14 cellular contexts compared by ENCODE assay signal in the genomic region with DNA sequence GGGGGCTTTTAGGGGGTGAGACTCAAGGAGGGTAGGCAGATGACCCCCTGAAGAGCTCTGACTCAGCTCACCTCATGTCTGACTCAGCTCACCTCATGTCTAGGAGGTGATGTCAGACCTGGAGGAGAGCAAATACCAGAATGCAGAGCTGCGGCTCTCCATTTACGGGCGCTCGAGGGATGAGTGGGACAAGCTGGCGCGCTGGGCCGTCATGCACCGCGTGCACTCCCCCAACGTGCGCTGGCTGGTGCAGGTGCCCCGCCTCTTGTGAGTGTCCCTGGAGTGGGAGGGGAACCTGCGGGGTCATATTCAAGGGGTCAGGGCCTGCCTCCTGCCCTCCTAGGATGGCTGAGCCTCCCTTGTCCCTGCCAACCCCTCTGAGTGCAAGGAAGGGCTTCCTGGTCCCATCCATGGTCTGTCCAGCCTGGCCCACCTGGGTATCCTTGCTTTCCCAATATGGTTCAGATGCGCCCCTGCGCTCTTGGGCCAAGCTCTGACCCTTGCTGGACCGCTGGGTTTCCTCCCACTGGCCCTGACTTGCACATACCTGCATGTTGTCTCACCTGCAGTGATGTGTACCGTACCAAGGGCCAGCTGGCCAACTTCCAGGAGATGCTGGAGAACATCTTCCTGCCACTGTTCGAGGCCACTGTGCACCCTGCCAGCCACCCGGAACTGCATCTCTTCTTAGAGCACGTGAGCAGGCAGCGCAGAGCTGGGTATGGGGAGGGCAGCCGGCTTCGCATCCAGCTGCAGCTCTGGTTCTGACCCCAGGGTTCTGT. TPM values are rescaled to one million over a fixed set of nuclear protein-coding genes. Genes with fewer than 3 reads are reported as not detected.
A peak's percentile ranks its signal among the peaks of the same experiment; 100 is the strongest.
DNase-seq lines count a peak whose midpoint lies in the region; ATAC-seq, FAIRE-seq and TF ChIP-seq lines count a peak whose summit lies in the region.
"Had no signal": no experiment of that assay in that cellular context is flagged by ENCODE, and none has a peak within 500 bp of the region (broad histone marks: within the 10 kb centered on the region; RNA-seq: fewer than 3 reads in every experiment).

No MANE protein-coding gene starts in this region.

- intact Hi-C loops in activated CD8-positive, alpha-beta T cell treated with anti-CD3 and anti-CD28 coated beads for 36 hours (cut with micrococcal nuclease) = no loop called here

- TF ChIP-seq CTCF in activated CD8-positive, alpha-beta T cell treated with anti-CD3 and anti-CD28 coated beads for 36 hours (IDR thresholded peaks at IDR 0.05) = no peak
- TF ChIP-seq CTCF in endothelial cell (IDR thresholded peaks at IDR 0.05; ENCODE audit: unreplicated experiment) (no peak), omental fat pad (IDR thresholded peaks at IDR 0.05) (no peak)

- no peak overlapping the region for H3K4me3 Mint-ChIP-seq in activated CD8-positive, alpha-beta T cell treated with anti-CD3 and anti-CD28 coated beads for 36 hours
- no peak overlapping the region for H3K4me3 Mint-ChIP-seq in activated CD8-positive, alpha-beta T cell treated with anti-CD3 and anti-CD28 coated beads, Interleukin-2, amount 10 ng/mL, durations not matched to agents 7 days and 5 days
- H3K4me3 Mint-ChIP-seq in endothelial cell (ENCODE audit: unreplicated experiment) = peak overlapping the region; percentile 11
- H3K4me3 Mint-ChIP-seq: activated T-cell treated with anti-CD3 and anti-CD28 coated beads, Interleukin-2, amount 50 U/mL, for 4 hours had no signal

- peaks cover 9% of the 10 kb centered on the region for H3K4me1 Mint-ChIP-seq in activated CD8-positive, alpha-beta T cell treated with anti-CD3 and anti-CD28 coated beads for 36 hours (ENCODE audit: low read depth)
- H3K4me1 Mint-ChIP-seq in activated CD8-positive, alpha-beta T cell treated with anti-CD3 and anti-CD28 coated beads, Interleukin-2, amount 10 ng/mL, durations not matched to agents 7 days and 5 days (ENCODE audit: low read depth) = peaks cover 23% of the 10 kb centered on the region
- peaks cover 3% of the 10 kb centered on the region for H3K4me1 Mint-ChIP-seq in endothelial cell (ENCODE audit: unreplicated experiment)

- no peaks in the 10 kb centered on the region for H3K9me3 Mint-ChIP-seq in activated CD8-positive, alpha-beta T cell treated with anti-CD3 and anti-CD28 coated beads for 36 hours
- H3K9me3 Mint-ChIP-seq in activated CD8-positive, alpha-beta T cell treated with anti-CD3 and anti-CD28 coated beads, Interleukin-2, amount 10 ng/mL, durations not matched to agents 7 days and 5 days (ENCODE audit: insufficient read depth) = no peaks in the 10 kb centered on the region
- H3K9me3 Mint-ChIP-seq in endothelial cell (ENCODE audit: unreplicated experiment) = no peaks in the 10 kb centered on the region
- H3K9me3 Mint-ChIP-seq: activated T-cell treated with anti-CD3 and anti-CD28 coated beads, Interleukin-2, amount 50 U/mL, for 4 hours had no signal

- H3K36me3 Mint-ChIP-seq in activated CD8-positive, alpha-beta T cell treated with anti-CD3 and anti-CD28 coated beads for 36 hours (ENCODE audit: low read depth) = peaks cover 30% of the 10 kb centered on the region
- H3K36me3 Mint-ChIP-seq in activated CD8-positive, alpha-beta T cell treated with anti-CD3 and anti-CD28 coated beads, Interleukin-2, amount 10 ng/mL, durations not matched to agents 7 days and 5 days (ENCODE audit: low read depth) = peaks cover 47% of the 10 kb centered on the region
- H3K36me3 Mint-ChIP-seq in endothelial cell (ENCODE audit: low read depth, unreplicated experiment) = peaks cover 26% of the 10 kb centered on the region

- no peak overlapping the region for H3K27ac Mint-ChIP-seq in activated CD8-positive, alpha-beta T cell treated with anti-CD3 and anti-CD28 coated beads for 36 hours
- no peak overlapping the region for H3K27ac Mint-ChIP-seq in activated CD8-positive, alpha-beta T cell treated with anti-CD3 and anti-CD28 coated beads, Interleukin-2, amount 10 ng/mL, durations not matched to agents 7 days and 5 days
- H3K27ac Mint-ChIP-seq in endothelial cell (ENCODE audit: unreplicated experiment) = no peak overlapping the region

- CTCF ChIA-PET in activated CD8-positive, alpha-beta T cell treated with anti-CD3 and anti-CD28 coated beads for 36 hours (lab: Charles Lee) = interaction anchor here (1.1 to 18.5 kb wide), 10 partner anchors 9 to 356 kb away, joined by 3 to 294 read pairs (median 7); a partner anchor contains a TSS
- CTCF ChIA-PET in activated CD8-positive, alpha-beta T cell treated with anti-CD3 and anti-CD28 coated beads, Interleukin-2, amount 10 ng/mL, durations not matched to agents 7 days and 5 days (lab: Charles Lee) = interaction anchor here (1.8 to 11.1 kb wide), 7 partner anchors 10 to 90 kb away, joined by 5 to 129 read pairs (median 9); a partner anchor contains a TSS

- no peaks in the 10 kb centered on the region for H3K27me3 Mint-ChIP-seq in activated CD8-positive, alpha-beta T cell treated with anti-CD3 and anti-CD28 coated beads for 36 hours
- no peaks in the 10 kb centered on the region for H3K27me3 Mint-ChIP-seq in activated CD8-positive, alpha-beta T cell treated with anti-CD3 and anti-CD28 coated beads, Interleukin-2, amount 10 ng/mL, durations not matched to agents 7 days and 5 days (ENCODE audit: low read depth)
- H3K27me3 Mint-ChIP-seq in endothelial cell (ENCODE audit: unreplicated experiment) = peaks cover 23% of the 10 kb centered on the region

- ATAC-seq in activated CD8-positive, alpha-beta T cell treated with anti-CD3 and anti-CD28 coated beads for 36 hours = peak; percentile 31
- ATAC-seq in activated CD8-positive, alpha-beta T cell treated with anti-CD3 and anti-CD28 coated beads, Interleukin-2, amount 10 ng/mL, durations not matched to agents 7 days and 5 days = no peak
- ATAC-seq in omental fat pad (ENCODE audit: low FRiP score) (peak; percentile 25), GM18520 (IDR thresholded peaks at IDR 0.05; ENCODE audit: unreplicated experiment) (no peak), HG02623 (IDR thresholded peaks at IDR 0.05; ENCODE audit: unreplicated experiment) (no peak)

- no peak for DNase-seq in activated CD8-positive, alpha-beta T cell treated with anti-CD3 and anti-CD28 coated beads for 36 hours
- no peak for DNase-seq in activated CD8-positive, alpha-beta T cell treated with anti-CD3 and anti-CD28 coated beads, Interleukin-2, amount 10 ng/mL, durations not matched to agents 7 days and 5 days
- DNase-seq in RCC 7860 (ENCODE audit: low spot score) (peak; percentile 99), endothelial cell (ENCODE audit: low spot score) (no peak), omental fat pad (ENCODE audit: low spot score) (no peak), SW 1271 (lab: John Stamatoyannopoulos, UW) (no peak)
- DNase-seq: activated CD4-positive, CD25-positive, alpha-beta regulatory T cell; activated T-cell treated with anti-CD3 and anti-CD28 coated beads, Interleukin-2, amount 50 U/mL, for 4 hours; foreskin fibroblast; midbrain; NCI-H2171 had no signal

- FAIRE-seq in RCC 7860 (lab: Jason Lieb, UNC) = peak; percentile 95
- FAIRE-seq: HTR-8/SVneo had no signal

- POLR2A ChIA-PET in activated CD8-positive, alpha-beta T cell treated with anti-CD3 and anti-CD28 coated beads for 36 hours (lab: Charles Lee) = interaction anchor here (0.7 to 1.1 kb wide), 5 partner anchors 8 to 80 kb away, joined by 3 to 4 read pairs (median 3); a partner anchor contains a TSS
- POLR2A ChIA-PET in activated CD8-positive, alpha-beta T cell treated with anti-CD3 and anti-CD28 coated beads, Interleukin-2, amount 10 ng/mL, durations not matched to agents 7 days and 5 days (lab: Charles Lee) = interaction anchor here (0.6 to 3.9 kb wide), 2 partner anchors 8 to 80 kb away, joined by 3 to 22 read pairs; a partner anchor contains a TSS

RNA-seq across cellular contexts. Expression of a gene that starts 9.1 kb away (rescaled TPM):
- total RNA-seq in activated CD8-positive, alpha-beta T cell treated with anti-CD3 and anti-CD28 coated beads for 36 hours = 100 to 1,000 TPM; 107 to 119 TPM
- 100 to 1,000 TPM; 123 to 133 TPM for total RNA-seq in activated CD8-positive, alpha-beta T cell treated with anti-CD3 and anti-CD28 coated beads, Interleukin-2, amount 10 ng/mL, durations not matched to agents 7 days and 5 days
- total RNA-seq in endothelial cell (ENCODE audit: unreplicated experiment) = 92.7 TPM
- total RNA-seq in omental fat pad = 10 to 100 TPM; 33.8 to 88.1 (median 68.6) TPM

RNA-seq across cellular contexts. Expression of a gene that starts 9.3 kb away (rescaled TPM):
- total RNA-seq in activated CD8-positive, alpha-beta T cell treated with anti-CD3 and anti-CD28 coated beads for 36 hours = under 1 TPM; 0.81 to 0.88 TPM
- not detected for total RNA-seq in activated CD8-positive, alpha-beta T cell treated with anti-CD3 and anti-CD28 coated beads, Interleukin-2, amount 10 ng/mL, durations not matched to agents 7 days and 5 days
- 0.26 TPM for total RNA-seq in endothelial cell (ENCODE audit: unreplicated experiment)
- total RNA-seq in omental fat pad = not detected

RNA-seq across cellular contexts. Expression of a gene that starts 27.2 kb away (rescaled TPM):
- total RNA-seq in activated CD8-positive, alpha-beta T cell treated with anti-CD3 and anti-CD28 coated beads for 36 hours = 10 to 100 TPM in 1 of 2 experiments, 1 to 10 TPM in 1; 8.3 to 10.5 TPM
- total RNA-seq in activated CD8-positive, alpha-beta T cell treated with anti-CD3 and anti-CD28 coated beads, Interleukin-2, amount 10 ng/mL, durations not matched to agents 7 days and 5 days = 10 to 100 TPM; 17.0 to 18.5 TPM
- 7.8 TPM for total RNA-seq in endothelial cell (ENCODE audit: unreplicated experiment)
- 10 to 100 TPM; 14.7 to 29.8 (median 20.8) TPM for total RNA-seq in omental fat pad

RNA-seq across cellular contexts. Expression of a gene that starts 39.1 kb away (rescaled TPM):
- 10 to 100 TPM; 13.6 to 16.2 TPM for total RNA-seq in activated CD8-positive, alpha-beta T cell treated with anti-CD3 and anti-CD28 coated beads for 36 hours
- 10 to 100 TPM; 18.2 to 19.3 TPM for total RNA-seq in activated CD8-positive, alpha-beta T cell treated with anti-CD3 and anti-CD28 coated beads, Interleukin-2, amount 10 ng/mL, durations not matched to agents 7 days and 5 days
- total RNA-seq in endothelial cell (ENCODE audit: unreplicated experiment) = 20.4 TPM
- total RNA-seq in omental fat pad = 10 to 100 TPM; 35.3 to 74.7 (median 52.2) TPM

RNA-seq across cellular contexts. Expression of a gene that starts 58.9 kb away (rescaled TPM):
- total RNA-seq in activated CD8-positive, alpha-beta T cell treated with anti-CD3 and anti-CD28 coated beads for 36 hours = 10 to 100 TPM; 47.9 to 49.6 TPM
- total RNA-seq in activated CD8-positive, alpha-beta T cell treated with anti-CD3 and anti-CD28 coated beads, Interleukin-2, amount 10 ng/mL, durations not matched to agents 7 days and 5 days = 10 to 100 TPM; 30.2 to 31.5 TPM
- total RNA-seq in endothelial cell (ENCODE audit: unreplicated experiment) (not detected), omental fat pad (10 to 100 TPM in 1 of 4 donors, not detected in 3; 19.3 TPM)

Comparison
In these comparisons a context has a peak if more than half of its experiments do, and no peak if none do; other contexts are left out.
1. ATAC-seq: peak in activated CD8-positive, alpha-beta T cell treated with anti-CD3 and anti-CD28 coated beads for 36 hours (single experiment) and omental fat pad (single experiment); none in activated CD8-positive, alpha-beta T cell treated with anti-CD3 and anti-CD28 coated beads, Interleukin-2, amount 10 ng/mL, durations not matched to agents 7 days and 5 days (single experiment), GM18520 (single experiment) and HG02623 (single experiment).